In the genomic region with DNA sequence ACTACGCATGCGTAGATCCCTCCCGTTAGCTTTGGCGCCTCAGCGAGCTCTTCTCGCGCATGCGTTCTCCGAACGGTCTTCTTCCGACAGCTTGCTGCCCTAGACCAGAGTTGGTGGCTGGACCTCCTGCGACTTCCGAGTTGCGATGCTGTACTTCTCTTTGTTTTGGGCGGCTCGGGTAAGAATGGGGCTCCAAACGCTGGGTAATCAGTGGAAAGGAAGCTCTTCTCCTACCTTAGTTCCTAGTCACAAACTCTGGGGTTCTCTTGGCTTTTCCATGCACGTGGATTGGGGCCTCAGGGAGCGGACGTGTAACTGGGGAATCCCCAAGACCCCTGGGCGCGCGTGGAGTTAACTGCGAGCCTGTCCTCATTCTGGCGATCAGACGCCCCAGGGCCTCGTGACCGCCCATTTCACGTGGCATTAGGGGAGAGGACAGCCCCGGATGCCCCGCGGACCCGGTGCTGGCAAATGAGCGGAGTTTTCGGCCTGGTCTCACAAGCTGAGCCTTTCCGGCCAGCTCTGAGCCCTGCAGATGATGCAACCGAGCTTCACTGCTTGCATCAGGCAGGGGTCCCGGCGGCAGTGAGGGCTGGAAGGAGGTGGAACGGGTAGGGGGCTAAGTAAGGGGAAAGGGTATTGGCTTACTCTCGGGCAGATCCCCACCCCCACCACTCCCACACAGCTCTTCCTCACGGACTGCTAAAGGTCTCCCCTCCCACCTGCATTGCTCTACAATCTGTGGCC, we compare ENCODE assay signal across 8 cellular contexts. TPM values are rescaled to one million over a fixed set of nuclear protein-coding genes. Genes with fewer than 3 reads are reported as not detected.
DNase-seq lines count a peak whose midpoint lies in the region; ATAC-seq and TF ChIP-seq lines count a peak whose summit lies in the region.

A gene (plus strand): TSS at position 78 of the 747 bp plus-strand sequence. CDS start 68 bp downstream, at position 146.

- H3K36me3 ChIP-seq in Caco-2 (ENCODE audit: control insufficient read depth, insufficient read depth, low read length) (peaks cover 8% of the 10 kb centered on the region), mucosa of descending colon (ENCODE audit: low read depth) (no peaks in the 10 kb centered on the region)

- H3K27ac Mint-ChIP-seq in Caco-2 (ENCODE audit: unreplicated experiment) (peak within 1 kb of the TSS; percentile 100), IgD-negative memory B cell (peak within 1 kb of the TSS; percentile 93 to 100 (median 94))

- BruUV-seq in Caco-2 (replicated peaks; lab: Mats Ljungman, UMichigan) = no TSS peak

- peaks cover 14% of the 10 kb centered on the region for H3K4me1 Mint-ChIP-seq in Caco-2 (ENCODE audit: low read depth, unreplicated experiment)
- H3K4me1 Mint-ChIP-seq in IgD-negative memory B cell = peaks cover 40 to 54% (median 41%) of the 10 kb centered on the region in 3 donors

- H3K4me3 ChIP-seq in Caco-2 (ENCODE audit: low read depth, low read length) = peak within 1 kb of the TSS; percentile 62
- peak within 1 kb of the TSS; percentile 78 for H3K4me3 ChIP-seq in epithelial cell of proximal tubule (ENCODE audit: low read depth, low read length)
- H3K4me3 ChIP-seq in mucosa of descending colon = peak within 1 kb of the TSS; percentile 44

- H3K4me1 ChIP-seq in Caco-2 (peaks cover 4% of the 10 kb centered on the region; the same call in 1 of the 2 replicates), mucosa of descending colon (ENCODE audit: low read depth) (peaks cover 24% of the 10 kb centered on the region)

- ATAC-seq in GM21423 (IDR thresholded peaks at IDR 0.05; ENCODE audit: unreplicated experiment) (peak; percentile 68), mucosa of descending colon (peak; percentile 81)

- DNase-seq in Caco-2 (peak; percentile 94 to 96), OCI-M1 (lab: John Stamatoyannopoulos, UW) (peak; percentile 97), activated T-cell treated with anti-CD3 and anti-CD28 coated beads for 1 hour (ENCODE audit: low read depth) (peak; percentile 88), epithelial cell of proximal tubule (ENCODE audit: low read depth) (peak; percentile 55), mucosa of descending colon (peak; percentile 92 to 95 (median 94))
- peak; percentile 84 to 91 for DNase-seq in stimulated activated CD8-positive, alpha-beta memory T cell treated with anti-CD3 and anti-CD28 coated beads, Interleukin-4, amount 100 ng/mL, for 1 hour (ENCODE audit: low read depth in 2 of 2, low spot score in 1 of 2)

- H3K4me3 Mint-ChIP-seq in Caco-2 (ENCODE audit: unreplicated experiment) = peak within 1 kb of the TSS; percentile 100
- H3K4me3 Mint-ChIP-seq in IgD-negative memory B cell = peak within 1 kb of the TSS; percentile 93 to 99 (median 96)

- H3K27me3 Mint-ChIP-seq in Caco-2 (ENCODE audit: insufficient read depth, unreplicated experiment) (no peaks in the 10 kb centered on the region), IgD-negative memory B cell (peaks cover 14% of the 10 kb centered on the region)

- H3K9me3 Mint-ChIP-seq in Caco-2 (ENCODE audit: unreplicated experiment) (no peaks in the 10 kb centered on the region), IgD-negative memory B cell (no peaks in the 10 kb centered on the region)

- intact Hi-C loops in Caco-2 (cut with micrococcal nuclease; ENCODE audit: unreplicated experiment) = loop anchor here (1.0 kb wide), 2 partner anchors 8 to 16 kb away; no protein-coding TSS in a partner anchor
- intact Hi-C loops in mucosa of descending colon (cut with DNase I, micrococcal nuclease) = no loop called here

- CTCF ChIA-PET in Caco-2 (lab: Charles Lee) = interaction anchor here (0.6 to 2.6 kb wide), 11 partner anchors 10 to 478 kb away, joined by 3 to 70 read pairs (median 5); a partner anchor contains a TSS

- no peaks in the 10 kb centered on the region for H3K9me3 ChIP-seq in Caco-2
- no peaks in the 10 kb centered on the region for H3K9me3 ChIP-seq in mucosa of descending colon

- no peaks in the 10 kb centered on the region for H3K27me3 ChIP-seq in Caco-2 (replicated peaks; ENCODE audit: control insufficient read depth, insufficient read depth, low read length)

- H3K36me3 Mint-ChIP-seq in Caco-2 (ENCODE audit: insufficient read depth, unreplicated experiment) (peaks cover 56% of the 10 kb centered on the region), IgD-negative memory B cell (peaks cover 10% of the 10 kb centered on the region)

- no peak for TF ChIP-seq CTCF in Caco-2 (IDR thresholded peaks at IDR 0.05; ENCODE audit: insufficient read depth in 1 of 2, low read depth in 1 of 2, low read length in 1 of 2, severe bottlenecking in 1 of 2, unreplicated experiment in 1 of 2)
- no peak for TF ChIP-seq CTCF in epithelial cell of proximal tubule (conservative IDR thresholded peaks at IDR 0.05; ENCODE audit: low read depth, low read length)
- TF ChIP-seq CTCF in mucosa of descending colon (IDR thresholded peaks at IDR 0.05) = no peak

- POLR2A ChIA-PET in Caco-2 (lab: Charles Lee) = interaction anchor here (0.6 to 2.2 kb wide), 18 partner anchors 9 to 1321 kb away, joined by 3 to 36 read pairs (median 4); a partner anchor contains a TSS

RNA-seq across cellular contexts. Expression of the gene that starts here (rescaled TPM):
- total RNA-seq in Caco-2 (2022) (387 and 466 TPM in 2 replicates), epithelial cell of proximal tubule (118 and 258 TPM in 2 replicates), mucosa of descending colon (10 to 100 TPM; 34.7 to 67.4 (median 40.9) TPM)
- 176 TPM for polyA plus RNA-seq in IgD-negative memory B cell

Comparison
In these comparisons a context has a peak if more than half of its experiments do, and no peak if none do; other contexts are left out.
1. Peak in every context shown above with its lines: DNase-seq, ATAC-seq and H3K4me3 ChIP-seq.